17 cellular contexts compared by ENCODE assay signal in genomic region chr9:90726215-90726614, GRCh38.
DNase-seq lines count a peak whose midpoint lies in the region; ATAC-seq, FAIRE-seq and TF ChIP-seq lines count a peak whose summit lies in the region.
"Had no signal": no experiment of that assay in that cellular context is flagged by ENCODE, and none has a peak within 500 bp of the region (broad histone marks: within the 10 kb centered on the region; RNA-seq: fewer than 3 reads in every experiment).

No MANE protein-coding gene starts in this region.

- no peak overlapping the region for H3K4ac ChIP-seq in H1 (replicated peaks; ENCODE audit: insufficient read length, low read depth, low read length)

- intact Hi-C loops in HepG2 (cut with micrococcal nuclease; ENCODE audit: unreplicated experiment) (no loop called here), right lobe of liver (cut with DNase I) (no loop called here), heart left ventricle (cut with DNase I) (no loop called here), vagina (cut with DNase I) (no loop called here)

- TF ChIP-seq RAD21 in HepG2 (CRISPR knock-in tag; IDR thresholded peaks at IDR 0.05) (no peak), H1 (IDR thresholded peaks at IDR 0.05 in 1 of 2, conservative IDR thresholded peaks at IDR 0.05 in 1 of 2; ENCODE audit: low read depth in 2 of 2, low read length in 2 of 2) (peak; percentile 57 to 67)

- H3K27ac ChIP-seq in HepG2 (ENCODE audit: extremely low read length, insufficient read depth, low read length) (no peak overlapping the region), right lobe of liver (no peak overlapping the region), H1 (ENCODE audit: low read depth, low read length) (no peak overlapping the region), heart left ventricle (no peak overlapping the region), vagina (no peak overlapping the region)
- H3K27ac ChIP-seq: testis had no signal

- H2BK12ac ChIP-seq in H1 (ENCODE audit: low read depth, low read length), result no peak overlapping the region

- no peak overlapping the region for H3K4me2 ChIP-seq in HepG2 (ENCODE audit: low read depth, low read length)
- H3K4me2 ChIP-seq in H1 (ENCODE audit: insufficient read depth in 1 of 2, low read depth in 2 of 2, low read length in 2 of 2), result no peak overlapping the region

- no peak overlapping the region for H2BK15ac ChIP-seq in H1 (ENCODE audit: low read length)

- H3K56ac ChIP-seq in H1 (replicated peaks; ENCODE audit: insufficient read length, low read depth, low read length), result no peak overlapping the region

- TF ChIP-seq EP300 in HepG2 (IDR thresholded peaks at IDR 0.05; ENCODE audit: low read depth in 2 of 2, low read length in 2 of 2), result no peak
- TF ChIP-seq EP300 in HepG2 (CRISPR knock-in tag; IDR thresholded peaks at IDR 0.05; ENCODE audit: borderline replicate concordance), result no peak
- TF ChIP-seq EP300 in H1 (IDR thresholded peaks at IDR 0.05; ENCODE audit: borderline replicate concordance in 1 of 2, low read depth in 2 of 2, low read length in 2 of 2), result no peak

- H3K27me3 ChIP-seq in HepG2 (ENCODE audit: control insufficient read depth in 1 of 2, insufficient read depth in 2 of 2, low read length in 2 of 2) (peaks cover 1 to 18% of the 10 kb centered on the region in 2 experiments; a peak in 2 of 5 replicates), right lobe of liver (no peaks in the 10 kb centered on the region), H1 (replicated peaks in 1 of 4; ENCODE audit: control insufficient read depth in 3 of 4, extremely low read depth in 1 of 4, insufficient read depth in 3 of 4, low read length in 3 of 4) (no peaks in the 10 kb centered on the region), heart left ventricle (peaks cover 0 to 11% (median 0%) of the 10 kb centered on the region in 9 donors), vagina (no peaks in the 10 kb centered on the region)
- H3K27me3 ChIP-seq: testis had no signal

- H3K9ac ChIP-seq in HepG2 (ENCODE audit: insufficient read depth, low read depth, low read length) (no peak overlapping the region), H1 (replicated peaks in 1 of 4; ENCODE audit: extremely low read depth in 1 of 4, low read depth in 3 of 4, low read length in 3 of 4) (no peak overlapping the region)

- H3K18ac ChIP-seq in H1 (ENCODE audit: extremely low read depth, low read length), result no peak overlapping the region

- no peak overlapping the region for H4K5ac ChIP-seq in H1 (ENCODE audit: insufficient read length, low read depth, low read length)

- ATAC-seq in HepG2 (peak; percentile 54), right lobe of liver (no peak), heart left ventricle (no peak)

- DNase-seq in HepG2 (ENCODE audit: low spot score) (peak; percentile 6), right lobe of liver (no peak), NCI-H146 treated with DMSO at 0.1 percent for 48 hours (lab: John Stamatoyannopoulos, UW; ENCODE audit: unreplicated experiment) (peak; percentile 57), H1 (ENCODE audit: low read depth in 1 of 2, low spot score in 2 of 2) (peak in 1 of 2 experiments; percentile 51), LoVo (ENCODE audit: low spot score) (no peak), UCSD-AML1 (lab: John Stamatoyannopoulos, UW; ENCODE audit: unreplicated experiment) (no peak), heart left ventricle (no peak), vagina (ENCODE audit: extremely low spot score in 2 of 2) (no peak)
- DNase-seq: activated CD4-positive, alpha-beta T cell treated with anti-CD3 and anti-CD28 coated beads, Interleukin-2, amount 10 ng/mL, durations not matched to agents 24 days and 14 days; HFFc6; NCI-H1436 treated with DMSO at 0.1 percent for 48 hours; NCI-H524 treated with DMSO at 0.1 percent for 48 hours; retina; Right ventricle myocardium superior; testis had no signal

- 0% methylated on average over 5 of the region's 5 CpGs for WGBS in HepG2 (ENCODE audit: low lambda C conversion rate)
- WGBS in right lobe of liver (ENCODE audit: insufficient coverage, low coverage, low lambda C conversion rate, missing lambda C conversion rate), result 81% methylated on average over 5 of the region's 5 CpGs
- WGBS in H1 (ENCODE audit: extremely low coverage in 1 of 2, insufficient coverage in 1 of 2, insufficient read length in 1 of 2, insufficient replicate concordance in 2 of 2, low coverage in 1 of 2, low lambda C conversion rate in 2 of 2, missing lambda C conversion rate in 1 of 2), 2 experiments, result 66% methylated on average over 5 of the region's 5 CpGs; no CpG with 5 or more reads in 1 of the 2 experiments
- WGBS in heart left ventricle, 4 donors, result 76 to 91% (median 82%) methylated on average over 5 of the region's 5 CpGs

- H2BK20ac ChIP-seq in H1 (ENCODE audit: low read length), result no peak overlapping the region

- H3K79me2 ChIP-seq in HepG2 (ENCODE audit: insufficient read depth, low read length), result no peaks in the 10 kb centered on the region
- no peaks in the 10 kb centered on the region for H3K79me2 ChIP-seq in H1 (ENCODE audit: control insufficient read depth in 1 of 2, insufficient read depth in 2 of 2, low read length in 2 of 2)

- no TSS peak for BruUV-seq in HepG2 (replicated peaks; lab: Mats Ljungman, UMichigan)

- no peak overlapping the region for H2AK5ac ChIP-seq in H1 (ENCODE audit: low read depth, low read length)

- no peaks in the 10 kb centered on the region for H3K79me1 ChIP-seq in H1 (ENCODE audit: low read depth, low read length)

- no peaks in the 10 kb centered on the region for H3K4me1 ChIP-seq in HepG2 (ENCODE audit: insufficient read depth, low read length)
- H3K4me1 ChIP-seq in right lobe of liver, result no peaks in the 10 kb centered on the region
- no peaks in the 10 kb centered on the region for H3K4me1 ChIP-seq in H1 (replicated peaks in 1 of 4; ENCODE audit: control insufficient read depth in 3 of 4, insufficient read depth in 4 of 4, low read length in 3 of 4)
- H3K4me1 ChIP-seq in heart left ventricle, result no peaks in the 10 kb centered on the region
- H3K4me1 ChIP-seq in vagina, result no peaks in the 10 kb centered on the region
- H3K4me1 ChIP-seq: testis had no signal

- TF ChIP-seq POLR2A in HepG2 (IDR thresholded peaks at IDR 0.05; ENCODE audit: insufficient read depth in 1 of 2, low read depth in 2 of 2, low read length in 2 of 2) (no peak), right lobe of liver (IDR thresholded peaks at IDR 0.05) (no peak), H1 (IDR thresholded peaks at IDR 0.05; ENCODE audit: control extremely low read depth in 1 of 2, low read depth in 2 of 2, low read length in 2 of 2) (no peak), heart left ventricle (IDR thresholded peaks at IDR 0.05) (no peak), vagina (IDR thresholded peaks at IDR 0.05) (no peak)

- in situ Hi-C loops in HepG2 (cut with HindIII; ENCODE audit: extremely low pct_ligation_motif_present, low pct_unique_long_range_greater_than_20kb), result no loop called here

- H3K4me3 ChIP-seq in HepG2 (replicated peaks in 1 of 3; ENCODE audit: insufficient read depth in 1 of 3, low read depth in 2 of 3, low read length in 3 of 3), result no peak overlapping the region
- no peak overlapping the region for H3K4me3 ChIP-seq in right lobe of liver
- H3K4me3 ChIP-seq in H1 (ENCODE audit: extremely low read depth in 1 of 4, insufficient read depth in 2 of 4, low read depth in 3 of 4, low read length in 4 of 4), result no peak overlapping the region
- no peak overlapping the region for H3K4me3 ChIP-seq in heart left ventricle
- H3K4me3 ChIP-seq in vagina, result no peak overlapping the region
- H3K4me3 ChIP-seq: lung, testis had no signal

- H3K23ac ChIP-seq in H1 (ENCODE audit: insufficient read length), result no peak overlapping the region

- H2BK5ac ChIP-seq in H1 (ENCODE audit: low read depth, low read length), result no peak overlapping the region

- H3K36me3 ChIP-seq in HepG2 (replicated peaks in 1 of 2; ENCODE audit: control insufficient read depth in 1 of 2, insufficient read depth in 2 of 2, low read length in 2 of 2), result no peaks in the 10 kb centered on the region
- no peaks in the 10 kb centered on the region for H3K36me3 ChIP-seq in right lobe of liver
- no peaks in the 10 kb centered on the region for H3K36me3 ChIP-seq in H1 (ENCODE audit: control insufficient read depth in 2 of 4, insufficient read depth in 4 of 4, low read length in 3 of 4)
- H3K36me3 ChIP-seq in heart left ventricle, result no peaks in the 10 kb centered on the region
- H3K36me3 ChIP-seq in vagina, result no peaks in the 10 kb centered on the region

- no peak overlapping the region for H2BK120ac ChIP-seq in H1 (replicated peaks; ENCODE audit: low read depth, low read length)

- H3K23me2 ChIP-seq in H1 (ENCODE audit: low read depth, low read length), result no peaks in the 10 kb centered on the region

- no peak overlapping the region for H4K8ac ChIP-seq in H1 (ENCODE audit: extremely low read depth, insufficient read depth, low read length)

- H2AFZ ChIP-seq in HepG2 (ENCODE audit: low read length), result no peak overlapping the region
- H2AFZ ChIP-seq in H1 (ENCODE audit: low read length), result no peak overlapping the region

- no peak overlapping the region for H4K91ac ChIP-seq in H1 (replicated peaks; ENCODE audit: insufficient read length, low read length)

- H3K14ac ChIP-seq in H1 (ENCODE audit: insufficient read length), result no peak overlapping the region

- POLR2A ChIA-PET in HepG2 (lab: Yijun Ruan, JAX) (no interaction called here), H1 (lab: Charles Lee; ENCODE audit: partially characterized antibody) (no interaction called here)

- FAIRE-seq in HepG2 (lab: Jason Lieb, UNC) (no peak), H1 (lab: Jason Lieb, UNC) (peak; percentile 39)
- FAIRE-seq: bronchial epithelial cell had no signal

- no peak for TF ChIP-seq CTCF in HepG2 (CRISPR knock-in tag; IDR thresholded peaks at IDR 0.05)
- TF ChIP-seq CTCF in right lobe of liver (IDR thresholded peaks at IDR 0.05), result no peak
- TF ChIP-seq CTCF in H1 (IDR thresholded peaks at IDR 0.05; ENCODE audit: control extremely low read depth in 1 of 3, insufficient read depth in 1 of 3, low read depth in 1 of 3, low read length in 3 of 3), result peak; percentile 69 to 83 (median 75)
- no peak for TF ChIP-seq CTCF in heart left ventricle (IDR thresholded peaks at IDR 0.05)
- TF ChIP-seq CTCF in vagina (IDR thresholded peaks at IDR 0.05), result no peak

- CTCF ChIA-PET in HepG2 (lab: Yijun Ruan, JAX; ENCODE audit: low intra/inter-chr PET ratio, low total read pairs) (no interaction called here), H1 (lab: Charles Lee; ENCODE audit: partially characterized antibody) (interaction anchor here (0.6 to 1.6 kb wide), 14 partner anchors 9 to 432 kb away, joined by 3 to 8 read pairs (median 4); no protein-coding TSS in a partner anchor)

- H3K9me3 ChIP-seq in HepG2 (ENCODE audit: low read length) (no peaks in the 10 kb centered on the region), right lobe of liver (no peaks in the 10 kb centered on the region), H1 (ENCODE audit: insufficient read depth in 2 of 2, low read depth in 1 of 2, low read length in 1 of 2) (no peaks in the 10 kb centered on the region), heart left ventricle (no peaks in the 10 kb centered on the region), vagina (no peaks in the 10 kb centered on the region)
- H3K9me3 ChIP-seq: testis had no signal

- H4K20me1 ChIP-seq in HepG2 (ENCODE audit: insufficient read depth, low read length), result no peaks in the 10 kb centered on the region
- H4K20me1 ChIP-seq in H1 (replicated peaks in 1 of 2; ENCODE audit: control insufficient read depth in 1 of 2, insufficient read depth in 2 of 2, low read length in 2 of 2), result no peaks in the 10 kb centered on the region

Comparison
In these comparisons a context has a peak if more than half of its experiments do, and no peak if none do; other contexts are left out.
1. DNase-seq: peak in HepG2 (single experiment) and NCI-H146 treated with DMSO at 0.1 percent for 48 hours (single experiment); none in right lobe of liver (0 of 3), LoVo (single experiment), UCSD-AML1 (single experiment), heart left ventricle (0 of 5) and vagina (0 of 2).
2. CTCF ChIP-seq: peak in H1 (3 of 3); none in HepG2 (single experiment), right lobe of liver (0 of 4), heart left ventricle (0 of 12) and vagina (0 of 3).
3. Of the 41 proteins assayed by ChIP-seq in both HepG2 and H1: peak only in HepG2: none; only in H1: CTCF, RAD21 and TCF12; in both: none; in neither: 38.